Comparison of ENCODE assay signal across 8 cellular contexts in the genomic region with DNA sequence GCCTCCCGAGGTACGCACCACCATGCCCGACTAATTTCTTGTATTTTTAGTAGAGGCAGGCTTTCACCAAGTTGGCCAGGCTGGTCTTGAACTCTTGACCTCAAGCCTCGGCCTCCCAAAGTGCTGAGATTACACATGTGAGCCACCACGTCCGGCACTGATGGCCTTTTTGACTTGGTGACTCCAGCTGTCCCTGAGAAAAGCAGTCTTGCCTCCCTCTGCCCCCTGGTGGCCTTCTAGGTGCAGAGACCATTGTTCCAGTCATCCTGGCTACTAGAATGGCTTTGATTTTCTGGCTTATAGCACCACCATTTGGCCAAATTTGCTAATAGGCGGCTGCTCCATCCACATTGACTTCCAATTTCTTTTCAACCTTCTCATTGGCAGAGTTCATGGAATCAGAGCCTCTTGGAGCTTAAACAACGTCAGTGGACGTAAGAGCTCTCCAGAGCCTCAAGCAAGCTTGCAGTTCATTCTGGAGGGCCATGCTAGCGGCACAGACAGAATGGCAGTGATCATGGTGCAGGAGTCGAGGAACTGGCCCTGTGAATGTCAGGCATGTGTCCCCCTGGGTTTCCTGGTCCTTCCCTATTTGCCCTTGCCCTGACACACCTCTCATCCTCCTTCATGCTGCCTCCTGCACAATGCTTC. TPM values are rescaled to one million over a fixed set of nuclear protein-coding genes. Genes with fewer than 3 reads are reported as not detected.
A peak's percentile ranks its signal among the peaks of the same experiment; 100 is the strongest.
DNase-seq lines count a peak whose midpoint lies in the region; ATAC-seq and TF ChIP-seq lines count a peak whose summit lies in the region.

No MANE protein-coding gene starts in this region.

- ATAC-seq in psoas muscle (peak; percentile 92 to 98 (median 94)), aorta (ENCODE audit: low FRiP score) (peak; percentile 87)

- H3K4me1 ChIP-seq in psoas muscle, result no peaks in the 10 kb centered on the region
- no peaks in the 10 kb centered on the region for H3K4me1 ChIP-seq in aorta (ENCODE audit: control insufficient read depth in 1 of 2, insufficient read depth in 2 of 2, low read length in 2 of 2)

- H3K36me3 ChIP-seq in psoas muscle (ENCODE audit: insufficient read depth in 1 of 2, low read depth in 1 of 2), result no peaks in the 10 kb centered on the region
- H3K36me3 ChIP-seq in aorta (ENCODE audit: control insufficient read depth in 1 of 2, insufficient read depth in 2 of 2, low read length in 1 of 2), result no peaks in the 10 kb centered on the region

- intact Hi-C loops in cardiac septum (cut with DNase I), result loop anchor here (1.0 to 10.0 kb wide), 4 partner anchors 96 to 829 kb away; no protein-coding TSS in a partner anchor
- intact Hi-C loops in psoas muscle (cut with DNase I), result loop anchor here (1.0 to 5.0 kb wide), 3 partner anchors 95 to 824 kb away; no protein-coding TSS in a partner anchor
- intact Hi-C loops in aorta (cut with DNase I), result loop anchor here (1.0 to 5.0 kb wide), 3 partner anchors 96 to 824 kb away; no protein-coding TSS in a partner anchor

- H3K27ac ChIP-seq in psoas muscle, result no peak overlapping the region
- no peak overlapping the region for H3K27ac ChIP-seq in aorta (ENCODE audit: low read depth in 1 of 2, low read length in 2 of 2)

- peak; percentile 59 for DNase-seq in DMS79 (lab: John Stamatoyannopoulos, UW)
- DNase-seq in HFF-Myc (ENCODE audit: extremely low read depth, low read depth), result peak; percentile 93
- DNase-seq in NCI-H1694 (lab: John Stamatoyannopoulos, UW), result peak; percentile 89
- peak; percentile 93 for DNase-seq in SW480 (ENCODE audit: low spot score)
- peak; percentile 64 for DNase-seq in activated naive CD8-positive, alpha-beta T cell treated with anti-CD3 and anti-CD28 coated beads, Interleukin-2, amount 50 U/mL, for 16 hours (ENCODE audit: low read depth, low spot score)
- peak; percentile 88 for DNase-seq in cardiac septum (ENCODE audit: low spot score)
- peak; percentile 85 to 89 for DNase-seq in psoas muscle
- peak; percentile 91 to 93 for DNase-seq in aorta

- peaks cover 0 to 15% (median 0%) of the 10 kb centered on the region in 3 donors for H3K27me3 ChIP-seq in psoas muscle (ENCODE audit: insufficient read depth in 3 of 3, low read length in 2 of 3)
- H3K27me3 ChIP-seq in aorta (ENCODE audit: control insufficient read depth in 1 of 2, insufficient read depth in 2 of 2, low read length in 1 of 2), result no peaks in the 10 kb centered on the region

- TF ChIP-seq CTCF in HFF-Myc (IDR thresholded peaks at IDR 0.05; ENCODE audit: low read depth, low read length, missing control alignments) (peak; percentile 100), psoas muscle (IDR thresholded peaks at IDR 0.05) (peak; percentile 95)

- H3K4me3 ChIP-seq in HFF-Myc (replicated peaks; ENCODE audit: low read depth, low read length), result no peak overlapping the region
- H3K4me3 ChIP-seq in psoas muscle, result no peak overlapping the region
- H3K4me3 ChIP-seq in aorta (ENCODE audit: low read length in 2 of 2), result no peak overlapping the region

- 19 to 23% (median 21%) methylated on average over 11 of the region's 11 CpGs for WGBS in psoas muscle, 3 donors
- 24 to 25% methylated on average over 11 of the region's 11 CpGs for WGBS in aorta, 2 donors

- H3K9me3 ChIP-seq in psoas muscle (no peaks in the 10 kb centered on the region), aorta (ENCODE audit: control insufficient read depth, low read length) (no peaks in the 10 kb centered on the region)

RNA-seq across cellular contexts. Expression of gene EIF4B, which starts 25.4 kb away (rescaled TPM):
- total RNA-seq in cardiac septum (324 TPM), psoas muscle (100 to 1,000 TPM; 565 to 669 (median 617) TPM), aorta (100 to 1,000 TPM; 353 to 439 TPM)
- polyA plus RNA-seq in psoas muscle (100 to 1,000 TPM; 150 to 304 (median 207) TPM), aorta (100 to 1,000 TPM; 147 to 259 TPM)

RNA-seq across cellular contexts. Expression of gene KRT18, which starts 32.0 kb away (rescaled TPM):
- total RNA-seq in cardiac septum (10.7 TPM), psoas muscle (1 to 10 TPM in 3 of 4 donors, under 1 TPM in 1; 0.99 to 1.7 (median 1.4) TPM), aorta (1 to 10 TPM; 3.9 to 9.0 TPM)
- polyA plus RNA-seq in psoas muscle (1 to 10 TPM in 2 of 3 donors, under 1 TPM in 1; 0.39 to 1.6 (median 1.3) TPM), aorta (10 to 100 TPM; 15.8 to 54.1 TPM)
